Comparison of ENCODE assay signal across 1 cellular context in genomic region chr5:95916687-95917085, GRCh38.
A peak's percentile ranks its signal among the peaks of the same experiment; 100 is the strongest.
TF ChIP-seq lines count a peak whose summit lies in the region.

No MANE protein-coding gene starts in this region.

TF ChIP-seq in HepG2, 621 proteins besides CTCF, POLR2A, EP300 and RAD21:
- TF ChIP-seq ZNF773 (CRISPR knock-in tag; IDR thresholded peaks at IDR 0.05; ENCODE audit: borderline replicate concordance): no peak
- no peak for TF ChIP-seq ZBTB49 (CRISPR knock-in tag; IDR thresholded peaks at IDR 0.05; ENCODE audit: borderline replicate concordance)
- no peak for TF ChIP-seq IRF9 (CRISPR knock-in tag; IDR thresholded peaks at IDR 0.05; ENCODE audit: borderline replicate concordance)
- no peak for TF ChIP-seq ZSCAN31 (CRISPR knock-in tag; IDR thresholded peaks at IDR 0.05; ENCODE audit: low read depth)
- TF ChIP-seq ZFYVE20 (CRISPR knock-in tag; IDR thresholded peaks at IDR 0.05; ENCODE audit: borderline replicate concordance, low read depth): no peak
- no peak for TF ChIP-seq ZNF414 (CRISPR knock-in tag; IDR thresholded peaks at IDR 0.05)
- TF ChIP-seq RAD51 (IDR thresholded peaks at IDR 0.05; ENCODE audit: borderline replicate concordance): no peak
- TF ChIP-seq AGO2 (optimal IDR thresholded peaks at IDR 0.05; ENCODE audit: low read depth, low read length): peak; percentile 21
- 0 out of 2 replicates have a peak, but pooled peaks have one; percentile 7 for TF ChIP-seq CEBPG (CRISPR knock-in tag; IDR thresholded peaks at IDR 0.05)
- TF ChIP-seq IKZF1 (IDR thresholded peaks at IDR 0.05): no peak
- TF ChIP-seq SOX5 (CRISPR knock-in tag; IDR thresholded peaks at IDR 0.05; ENCODE audit: borderline replicate concordance): peak; percentile 23; the same call in 1 of the 2 replicates
- no peak for TF ChIP-seq MYC (CRISPR knock-in tag; IDR thresholded peaks at IDR 0.05; ENCODE audit: borderline replicate concordance)
- no peak for TF ChIP-seq ZNF615 (CRISPR knock-in tag; IDR thresholded peaks at IDR 0.05; ENCODE audit: borderline replicate concordance)
- peak in 1 of 2 experiments; percentile 41; a peak in 2 of 4 replicates for TF ChIP-seq ATF4 (CRISPR knock-in tag; IDR thresholded peaks at IDR 0.05)
- TF ChIP-seq TAF15 (IDR thresholded peaks at IDR 0.05; ENCODE audit: low read depth, low read length, poor library complexity, severe bottlenecking): no peak
- TF ChIP-seq HDAC2 (CRISPR knock-in tag; IDR thresholded peaks at IDR 0.05): 0 out of 2 replicates have a peak, but pooled peaks have one; percentile 6
- peak; percentile 62; the same call in 1 of the 2 replicates for TF ChIP-seq DNMT3B (CRISPR knock-in tag; conservative IDR thresholded peaks at IDR 0.05)
- peak; percentile 56 for TF ChIP-seq ZNF362 (CRISPR knock-in tag; IDR thresholded peaks at IDR 0.05; ENCODE audit: borderline replicate concordance)
- no peak for TF ChIP-seq MYPOP (CRISPR knock-in tag; IDR thresholded peaks at IDR 0.05)
- no peak for TF ChIP-seq KLF11 (CRISPR knock-in tag; IDR thresholded peaks at IDR 0.05)
- peak; percentile 61 for TF ChIP-seq FOXP4 (CRISPR knock-in tag; IDR thresholded peaks at IDR 0.05)
- no peak for TF ChIP-seq DRAP1 (CRISPR knock-in tag; IDR thresholded peaks at IDR 0.05)
- no peak for TF ChIP-seq SOX6 (IDR thresholded peaks at IDR 0.05)
- TF ChIP-seq SOX6 (CRISPR knock-in tag; IDR thresholded peaks at IDR 0.05): peak; percentile 44; the same call in 1 of the 2 replicates
- TF ChIP-seq ZNF10 (CRISPR knock-in tag; IDR thresholded peaks at IDR 0.05; ENCODE audit: borderline replicate concordance, low read depth): no peak
- peak; percentile 72 for TF ChIP-seq GATAD2A (CRISPR knock-in tag; IDR thresholded peaks at IDR 0.05)
- TF ChIP-seq ZNF670 (CRISPR knock-in tag; IDR thresholded peaks at IDR 0.05; ENCODE audit: borderline replicate concordance): no peak
- TF ChIP-seq ATF7-NPFF (CRISPR knock-in tag; IDR thresholded peaks at IDR 0.05; ENCODE audit: low read depth): no peak
- TF ChIP-seq ZSCAN25 (CRISPR knock-in tag; IDR thresholded peaks at IDR 0.05): no peak
- TF ChIP-seq ZNF710 (CRISPR knock-in tag; IDR thresholded peaks at IDR 0.05; ENCODE audit: borderline replicate concordance): 0 out of 2 replicates have a peak, but pooled peaks have one; percentile 26
- peak; percentile 12 for TF ChIP-seq RBM22 (optimal IDR thresholded peaks at IDR 0.05; ENCODE audit: low read length)
- peak; percentile 51; the same call in 1 of the 2 replicates for TF ChIP-seq ARID5B (CRISPR knock-in tag; IDR thresholded peaks at IDR 0.05)
- no peak for TF ChIP-seq SOX13 (IDR thresholded peaks at IDR 0.05)
- peak in 1 of 2 experiments; percentile 28; a peak in 1 of 4 replicates for TF ChIP-seq SOX13 (CRISPR knock-in tag; conservative IDR thresholded peaks at IDR 0.05 in 1 of 2, IDR thresholded peaks at IDR 0.05 in 1 of 2)
- no peak for TF ChIP-seq ZNF672 (CRISPR knock-in tag; IDR thresholded peaks at IDR 0.05)
